Comparison of ENCODE assay signal across 8 cellular contexts in the genomic region with DNA sequence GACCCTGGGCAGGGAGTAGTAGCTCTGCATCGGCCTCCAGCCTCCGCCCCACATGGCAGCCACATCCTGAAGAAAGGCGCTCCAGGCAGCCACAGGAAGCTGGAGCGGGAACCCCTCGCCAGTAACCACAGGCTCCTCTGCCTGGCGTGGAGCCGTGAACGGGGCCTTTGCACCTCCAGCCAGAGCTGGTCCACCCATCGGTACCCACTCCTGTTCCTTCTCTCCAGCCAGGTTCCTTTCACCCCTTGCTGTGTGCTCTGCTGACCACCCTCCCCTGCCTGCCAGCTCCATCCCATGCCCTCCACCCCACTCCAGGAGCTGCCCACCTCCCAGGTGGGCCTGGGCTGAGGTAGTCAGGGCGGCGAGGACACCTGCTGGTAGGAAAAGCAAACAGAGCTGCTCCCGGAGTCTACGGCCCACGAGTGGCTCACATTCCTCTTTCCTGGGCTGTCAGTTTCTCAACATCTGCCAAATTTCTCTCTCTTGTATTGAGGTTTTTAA. TPM values are rescaled to one million over a fixed set of nuclear protein-coding genes. Genes with fewer than 3 reads are reported as not detected.
DNase-seq lines count a peak whose midpoint lies in the region; ATAC-seq and TF ChIP-seq lines count a peak whose summit lies in the region.

No MANE protein-coding gene starts in this region.

- H3K9me2 ChIP-seq in HCT116 (ENCODE audit: insufficient read depth), result no peaks in the 10 kb centered on the region

- POLR2A ChIA-PET in HCT116 (lab: Charles Lee), result interaction anchor here (1.1 kb wide), 1 partner anchor 270 kb away, joined by 5 read pairs; no protein-coding TSS in a partner anchor

- 28 to 39% (median 33%) methylated on average over 13 to 14 of the region's 14 CpGs for WGBS in spleen, 5 donors

- BruUV-seq in HCT116 (replicated peaks; lab: Mats Ljungman, UMichigan), result no TSS peak

- H3K27me3 ChIP-seq in BLaER1 (peaks cover 11% of the 10 kb centered on the region), HCT116 (ENCODE audit: insufficient read depth, low read length) (no peaks in the 10 kb centered on the region), spleen (replicated peaks in 1 of 7) (no peaks in the 10 kb centered on the region)

- H3K4me2 ChIP-seq in BLaER1 (peak overlapping the region; percentile 92), HCT116 (ENCODE audit: low read length) (no peak overlapping the region)

- no peaks in the 10 kb centered on the region for H3K79me2 ChIP-seq in HCT116 (ENCODE audit: insufficient read depth, low read length)

- TF ChIP-seq CTCF in HCT116 (IDR thresholded peaks at IDR 0.05 in 2 of 3, conservative IDR thresholded peaks at IDR 0.05 in 1 of 3; ENCODE audit: borderline replicate concordance in 1 of 3, insufficient read depth in 1 of 3, low read depth in 2 of 3, low read length in 2 of 3) (peak; percentile 67 to 73 (median 68)), spleen (IDR thresholded peaks at IDR 0.05 in 8 of 11, conservative IDR thresholded peaks at IDR 0.05 in 3 of 11) (peak in 9 of 11 experiments; percentile 17 to 65 (median 42))

- TF ChIP-seq POLR2A in HCT116 (IDR thresholded peaks at IDR 0.05; ENCODE audit: borderline replicate concordance, extremely low read depth, insufficient read depth, insufficient read length) (no peak), spleen (IDR thresholded peaks at IDR 0.05) (no peak)

- intact Hi-C loops in HCT116 (cut with micrococcal nuclease), result no loop called here
- intact Hi-C loops in head of caudate nucleus (cut with DNase I), result no loop called here
- intact Hi-C loops in spleen (cut with DNase I; ENCODE audit: low total_unique reads), result no loop called here

- no peak for DNase-seq in HCT116 (ENCODE audit: low read depth, low spot score)
- peak; percentile 38 for DNase-seq in activated T-cell treated with anti-CD3 and anti-CD28 coated beads, Interleukin-2, amount 50 U/mL, for 1 hour
- DNase-seq in head of caudate nucleus, result peak in 38 of 42 donors; percentile 26 to 81 (median 56)
- DNase-seq in spleen, result peak; percentile 77
- no peak for DNase-seq in T-helper 1 cell
- DNase-seq in NCI-H2081 (lab: John Stamatoyannopoulos, UW), result no peak

- H3K4me3 ChIP-seq in BLaER1 (no peak overlapping the region), HCT116 (replicated peaks in 1 of 2; ENCODE audit: low read depth in 1 of 2, low read length in 2 of 2) (no peak overlapping the region), spleen (peak overlapping the region in 2 of 8 donors; percentile 0 to 85)

- H3K4me1 ChIP-seq in BLaER1 (peaks cover 57% of the 10 kb centered on the region), HCT116 (ENCODE audit: control insufficient read depth in 1 of 2, insufficient read depth in 2 of 2, low read length in 2 of 2) (peaks cover 10 to 16% of the 10 kb centered on the region in 2 experiments), spleen (peaks cover 11 to 69% (median 54%) of the 10 kb centered on the region in 6 donors)

- H3K36me3 ChIP-seq in BLaER1 (no peaks in the 10 kb centered on the region), HCT116 (ENCODE audit: control insufficient read depth in 1 of 2, insufficient read depth in 2 of 2, low read length in 2 of 2) (no peaks in the 10 kb centered on the region), spleen (no peaks in the 10 kb centered on the region)

- no peaks in the 10 kb centered on the region for H4K20me1 ChIP-seq in BLaER1
- H4K20me1 ChIP-seq in HCT116 (ENCODE audit: insufficient read depth), result no peaks in the 10 kb centered on the region

- no peak overlapping the region for H3K9ac ChIP-seq in BLaER1
- no peak overlapping the region for H3K9ac ChIP-seq in HCT116 (ENCODE audit: low read length)

- RAD21 ChIA-PET in HCT116 (lab: Charles Lee; ENCODE audit: low non-redundant PET in 1 of 2, low total read pairs in 2 of 2, uncharacterized antibody in 2 of 2, unreplicated experiment in 2 of 2), result interaction anchor here (0.7 to 3.1 kb wide), 9 partner anchors 71 to 270 kb away, joined by 3 to 10 read pairs (median 5); no protein-coding TSS in a partner anchor

- ATAC-seq in HCT116, result peak; percentile 35; the same call in 1 of the 2 replicates
- no peak for ATAC-seq in GM18502 (IDR thresholded peaks at IDR 0.05; ENCODE audit: poor library complexity, unreplicated experiment)

- TF ChIP-seq RAD21 in HCT116 (IDR thresholded peaks at IDR 0.05; ENCODE audit: low read depth), result peak; percentile 81

- H3K9me3 ChIP-seq in BLaER1, result no peaks in the 10 kb centered on the region
- no peaks in the 10 kb centered on the region for H3K9me3 ChIP-seq in HCT116 (ENCODE audit: control insufficient read depth in 1 of 2, insufficient read depth in 1 of 2, low read depth in 1 of 2, low read length in 2 of 2)
- no peaks in the 10 kb centered on the region for H3K9me3 ChIP-seq in spleen

- CTCF ChIA-PET in HCT116 (lab: Charles Lee), result interaction anchor here (0.8 to 4.8 kb wide), 8 partner anchors 73 to 402 kb away, joined by 3 to 47 read pairs (median 8); partner anchors contain the start of genes ERG28 and TTLL5

- no peak overlapping the region for H2AFZ ChIP-seq in HCT116 (ENCODE audit: low read depth, low read length, poor library complexity, severe bottlenecking)

- H3K27ac ChIP-seq in BLaER1, result 0 out of 2 replicates have a peak overlapping the region, but pooled peaks have one; percentile 3
- H3K27ac ChIP-seq in HCT116 (ENCODE audit: low read depth, low read length), result no peak overlapping the region
- H3K27ac ChIP-seq in spleen, result peak overlapping the region in 1 of 8 donors; percentile 24

TF ChIP-seq in HCT116, 20 proteins besides CTCF, POLR2A, EP300 and RAD21:
- TF ChIP-seq YY1 (IDR thresholded peaks at IDR 0.05; ENCODE audit: extremely low read depth, insufficient replicate concordance, low read depth, low read length) (no peak), JUND (IDR thresholded peaks at IDR 0.05) (no peak), EGR1 (IDR thresholded peaks at IDR 0.05; ENCODE audit: low read depth) (no peak), EZH2phosphoT487 (IDR thresholded peaks at IDR 0.05; ENCODE audit: borderline replicate concordance) (no peak), ZBTB33 (IDR thresholded peaks at IDR 0.05; ENCODE audit: extremely low read depth, insufficient replicate concordance, low read length) (no peak), POLR2AphosphoS5 (IDR thresholded peaks at IDR 0.05; ENCODE audit: low read depth, low read length) (no peak), EZH2 (IDR thresholded peaks at IDR 0.05) (no peak), ZNF274 (IDR thresholded peaks at IDR 0.05; ENCODE audit: low read depth, low read length) (no peak), ZFX (IDR thresholded peaks at IDR 0.05) (no peak)

RNA-seq across cellular contexts. Expression of gene TGFB3, which starts 2.7 kb away (rescaled TPM):
- total RNA-seq in HCT116 (2021; ENCODE audit: unreplicated experiment) (1.6 TPM), spleen (10 to 100 TPM in 4 of 7 donors, 1 to 10 TPM in 3; 5.6 to 61.0 (median 15.7) TPM)
- polyA plus RNA-seq in HCT116 (2012), result 1.7 and 2.0 TPM in 2 replicates
- polyA plus RNA-seq in spleen, result 1 to 10 TPM; 4.0 to 6.1 (median 4.2) TPM

RNA-seq across cellular contexts. Expression of gene IFT43, which starts 6.4 kb away (rescaled TPM):
- 24.2 TPM for total RNA-seq in HCT116 (2021; ENCODE audit: unreplicated experiment)
- 29.0 and 33.9 TPM in 2 replicates for polyA plus RNA-seq in HCT116 (2012)
- 10 to 100 TPM; 19.8 to 39.9 (median 22.6) TPM for total RNA-seq in spleen
- polyA plus RNA-seq in spleen, result 10 to 100 TPM; 31.0 to 34.6 (median 33.1) TPM

Comparison
In these comparisons a context has a peak if more than half of its experiments do, and no peak if none do; other contexts are left out.
1. DNase-seq: peak in activated T-cell treated with anti-CD3 and anti-CD28 coated beads, Interleukin-2, amount 50 U/mL, for 1 hour (single experiment), head of caudate nucleus (38 of 42) and spleen (single experiment); none in HCT116 (single experiment), T-helper 1 cell (0 of 5) and NCI-H2081 (0 of 2).